1 cellular context compared by ENCODE assay signal in the genomic region with DNA sequence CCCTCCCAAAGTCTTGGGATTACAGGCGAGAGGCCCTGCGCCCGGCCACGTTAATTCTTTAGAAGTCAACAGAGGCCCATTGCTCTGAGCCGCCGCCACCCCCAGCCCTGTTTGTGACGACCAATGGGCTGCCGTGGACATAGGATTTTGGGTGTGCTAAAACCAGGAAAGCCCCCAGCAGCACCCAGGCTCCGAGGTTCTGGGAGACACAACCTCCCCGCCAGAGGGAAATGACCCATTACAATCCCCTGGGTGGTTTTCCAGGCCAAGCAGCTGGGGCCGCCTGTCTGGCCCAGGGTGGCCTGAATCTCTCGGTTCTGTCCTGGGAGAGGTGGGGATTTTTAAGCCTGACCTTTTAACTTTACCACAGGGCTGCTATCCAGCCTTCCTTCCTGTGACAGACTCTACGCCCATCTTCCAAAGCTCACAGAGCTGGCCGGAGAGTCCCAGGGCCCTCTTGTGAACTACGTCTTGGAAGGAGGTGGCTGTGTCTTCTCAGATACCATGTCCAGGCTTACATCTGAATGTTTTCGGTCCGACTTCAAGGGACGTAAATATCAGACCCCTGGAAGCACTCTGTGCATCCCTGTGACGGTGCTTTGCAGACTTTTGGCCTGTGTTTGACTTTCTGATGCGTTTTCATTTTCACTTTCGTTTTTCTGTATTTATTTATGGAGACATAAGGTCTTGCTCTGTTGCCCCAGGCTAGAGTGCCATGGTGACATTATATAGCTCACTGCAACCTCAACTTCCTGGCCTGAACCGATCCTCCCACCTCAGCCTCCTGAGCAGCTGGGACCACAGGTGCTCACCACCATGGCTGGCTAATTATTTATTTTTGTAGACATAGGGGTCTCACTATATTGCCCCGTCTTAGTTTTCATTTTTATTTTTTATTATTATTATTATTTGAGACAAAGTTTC.
TF ChIP-seq lines count a peak whose summit lies in the region.

No MANE protein-coding gene starts in this region.

TF ChIP-seq in K562, 482 proteins besides CTCF, POLR2A, EP300 and RAD21 (continued from another document):
- TF ChIP-seq ZNF121 (CRISPR knock-in tag; conservative IDR thresholded peaks at IDR 0.05): peak; percentile 94
- TF ChIP-seq RBM39 (optimal IDR thresholded peaks at IDR 0.05; ENCODE audit: low read depth, low read length): no peak
- TF ChIP-seq, protein P1, sequence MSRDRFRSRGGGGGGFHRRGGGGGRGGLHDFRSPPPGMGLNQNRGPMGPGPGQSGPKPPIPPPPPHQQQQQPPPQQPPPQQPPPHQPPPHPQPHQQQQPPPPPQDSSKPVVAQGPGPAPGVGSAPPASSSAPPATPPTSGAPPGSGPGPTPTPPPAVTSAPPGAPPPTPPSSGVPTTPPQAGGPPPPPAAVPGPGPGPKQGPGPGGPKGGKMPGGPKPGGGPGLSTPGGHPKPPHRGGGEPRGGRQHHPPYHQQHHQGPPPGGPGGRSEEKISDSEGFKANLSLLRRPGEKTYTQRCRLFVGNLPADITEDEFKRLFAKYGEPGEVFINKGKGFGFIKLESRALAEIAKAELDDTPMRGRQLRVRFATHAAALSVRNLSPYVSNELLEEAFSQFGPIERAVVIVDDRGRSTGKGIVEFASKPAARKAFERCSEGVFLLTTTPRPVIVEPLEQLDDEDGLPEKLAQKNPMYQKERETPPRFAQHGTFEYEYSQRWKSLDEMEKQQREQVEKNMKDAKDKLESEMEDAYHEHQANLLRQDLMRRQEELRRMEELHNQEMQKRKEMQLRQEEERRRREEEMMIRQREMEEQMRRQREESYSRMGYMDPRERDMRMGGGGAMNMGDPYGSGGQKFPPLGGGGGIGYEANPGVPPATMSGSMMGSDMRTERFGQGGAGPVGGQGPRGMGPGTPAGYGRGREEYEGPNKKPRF (IDR thresholded peaks at IDR 0.05; ENCODE audit: low read depth, low read length): no peak
- peak; percentile 50; the same call in 1 of the 2 replicates for TF ChIP-seq HDAC2 (IDR thresholded peaks at IDR 0.05)
TF ChIP-seq in K562: peak in this region for 4.
